10 cellular contexts compared by ENCODE assay signal in the genomic region with DNA sequence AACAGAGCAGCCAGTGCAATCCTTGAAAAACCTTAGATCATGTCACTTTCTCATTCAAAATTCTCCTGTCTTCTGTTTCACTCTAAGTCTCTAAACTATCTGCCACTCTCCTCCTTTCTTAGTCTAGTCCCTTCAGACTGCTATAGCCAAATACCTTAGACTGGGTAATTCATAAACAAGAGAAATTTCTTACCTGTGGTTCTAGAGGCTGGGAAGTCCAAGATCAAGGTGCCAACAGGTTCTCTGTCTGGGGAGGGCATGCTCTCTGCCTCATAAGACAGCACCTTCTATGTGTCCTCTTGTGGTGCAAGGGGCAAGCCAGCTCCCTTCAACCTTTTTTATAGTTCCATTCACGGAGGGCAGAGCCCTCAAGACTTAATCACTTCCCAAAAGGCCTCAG.
"Had no signal": no experiment of that assay in that cellular context is flagged by ENCODE, and none has a peak within 500 bp of the region (broad histone marks: within the 10 kb centered on the region; RNA-seq: fewer than 3 reads in every experiment).

No MANE protein-coding gene starts in this region.

- H3K27ac Mint-ChIP-seq: GM23338, H9, HFFc6 had no signal

- H3K4me2 ChIP-seq: GM23338 had no signal

- H2AFZ ChIP-seq: GM23338 had no signal

- DNase-seq: H9, HCEC 1CT, HFFc6, IMR-90, KG1 had no signal

- H3K4me3 ChIP-seq: GM23338, K562 had no signal

- H3K4me1 Mint-ChIP-seq: GM23338, H9 had no signal

- FAIRE-seq: H1, H54, K562 had no signal

- ATAC-seq: GM23338, K562 had no signal

- H3K27ac ChIP-seq: HL-60 had no signal

- H3K4me3 Mint-ChIP-seq: GM23338, H9, HFFc6 had no signal
